ENCODE assay signal across 8 cellular contexts in the genomic region with DNA sequence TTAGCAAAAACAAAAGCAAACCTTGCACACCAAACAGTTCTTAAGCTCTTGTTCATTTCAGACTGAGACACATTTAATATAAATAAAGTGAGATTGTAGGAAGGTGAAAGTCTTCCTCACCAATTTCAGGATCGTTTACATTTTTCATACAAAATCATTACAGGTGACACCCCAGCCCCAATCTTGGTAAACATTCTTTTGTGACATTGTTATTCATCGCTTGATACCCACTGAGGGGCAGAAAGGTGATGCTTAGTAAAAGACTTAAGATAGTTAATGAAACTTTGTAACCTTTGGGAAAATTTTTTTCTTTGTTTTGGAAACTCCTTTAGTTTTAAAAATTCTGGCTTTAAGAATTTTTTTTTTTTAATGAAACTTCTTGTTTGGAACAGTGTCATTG.
DNase-seq lines count a peak whose midpoint lies in the region; ATAC-seq and TF ChIP-seq lines count a peak whose summit lies in the region.

No MANE protein-coding gene starts in this region.

- H3K4me1 ChIP-seq in muscle layer of colon (ENCODE audit: insufficient read depth, low read length): peaks cover 24% of the 10 kb centered on the region

- POLR2A ChIA-PET in AG04449 (lab: Yijun Ruan, JAX): no interaction called here

- CTCF ChIA-PET in AG04449 (lab: Yijun Ruan, JAX): interaction anchor here (0.6 kb wide), 1 partner anchor 52 kb away, joined by 3 read pairs; no protein-coding TSS in a partner anchor

- H3K4me3 ChIP-seq in AG04449 (ENCODE audit: low read depth, low read length): peak overlapping the region; percentile 78
- H3K4me3 ChIP-seq in muscle layer of colon (ENCODE audit: low read depth in 1 of 2, low read length in 2 of 2): peak overlapping the region; percentile 71 to 82

- H3K36me3 ChIP-seq in KOPT-K1 (ENCODE audit: insufficient read depth, low read length) (peaks cover 34% of the 10 kb centered on the region), muscle layer of colon (ENCODE audit: insufficient read depth, low read length) (no peaks in the 10 kb centered on the region)

- H3K9me3 ChIP-seq in KOPT-K1 (ENCODE audit: insufficient read depth, low read length, poor library complexity, severe bottlenecking) (no peaks in the 10 kb centered on the region), muscle layer of colon (ENCODE audit: low read length) (no peaks in the 10 kb centered on the region)

- H3K27ac ChIP-seq in KOPT-K1 (ENCODE audit: low read depth, low read length, poor library complexity, severe bottlenecking) (peak overlapping the region; percentile 99), caudate nucleus (ENCODE audit: low read depth, low read length) (peak overlapping the region; percentile 90), muscle layer of colon (ENCODE audit: low read depth, low read length) (peak overlapping the region; percentile 94)

- no peak for TF ChIP-seq CTCF in AG04449 (IDR thresholded peaks at IDR 0.05; ENCODE audit: insufficient read depth, low read length, missing control alignments)

- ATAC-seq in GM21528 (IDR thresholded peaks at IDR 0.05; ENCODE audit: low FRiP score, unreplicated experiment) (no peak), GM21367 (IDR thresholded peaks at IDR 0.05; ENCODE audit: unreplicated experiment) (no peak)

- DNase-seq in AG04449 (ENCODE audit: low read depth, low spot score) (no peak), caudate nucleus (lab: John Stamatoyannopoulos, UW) (no peak), LoVo (ENCODE audit: low spot score) (no peak), dedifferentiated amniotic fluid mesenchymal stem cell (ENCODE audit: extremely low spot score) (no peak)

- peak overlapping the region; percentile 97 for H3K9ac ChIP-seq in muscle layer of colon (ENCODE audit: low read length)

- H3K27me3 ChIP-seq in muscle layer of colon (ENCODE audit: control insufficient read depth in 1 of 2, insufficient read depth in 2 of 2, low read length in 2 of 2): no peaks in the 10 kb centered on the region
